Comparison of ENCODE assay signal across 9 cellular contexts in genomic region chr7:50197547-50197946, GRCh38.
DNase-seq lines count a peak whose midpoint lies in the region; ATAC-seq and TF ChIP-seq lines count a peak whose summit lies in the region.
"Had no signal": no experiment of that assay in that cellular context is flagged by ENCODE, and none has a peak within 500 bp of the region (broad histone marks: within the 10 kb centered on the region; RNA-seq: fewer than 3 reads in every experiment).

No MANE protein-coding gene starts in this region.

- in situ Hi-C loops in SK-MEL-5 (cut with HindIII; ENCODE audit: low pct_unique_long_range_greater_than_20kb, low sequenced_read_pairs): no loop called here
- in situ Hi-C loops in HAP-1 (cut with MboI; ENCODE audit: low sequenced_read_pairs): no loop called here
- in situ Hi-C loops in G401 (cut with HindIII; ENCODE audit: low sequenced_read_pairs): no loop called here

- H3K27me3 ChIP-seq in HAP-1 (ENCODE audit: low read depth) (no peaks in the 10 kb centered on the region), spleen (replicated peaks in 1 of 7) (no peaks in the 10 kb centered on the region)

- no peaks in the 10 kb centered on the region for H3K36me3 ChIP-seq in HAP-1 (replicated peaks)
- H3K36me3 ChIP-seq in spleen: no peaks in the 10 kb centered on the region

- ATAC-seq in GM18511 (IDR thresholded peaks at IDR 0.05; ENCODE audit: unreplicated experiment) (peak; percentile 84), HG02642 (IDR thresholded peaks at IDR 0.05; ENCODE audit: poor library complexity, unreplicated experiment) (peak; percentile 83)

- 68 to 77% (median 73%) methylated on average over 9 of the region's 9 CpGs for WGBS in spleen, 5 donors

- no peak for TF ChIP-seq POLR2A in spleen (IDR thresholded peaks at IDR 0.05)

- intact Hi-C loops in spleen (cut with DNase I; ENCODE audit: low total_unique reads): no loop called here

- H3K4me1 ChIP-seq in HAP-1 (no peaks in the 10 kb centered on the region), spleen (peaks cover 0 to 8% (median 0%) of the 10 kb centered on the region in 6 donors)

- TF ChIP-seq CTCF in spleen (IDR thresholded peaks at IDR 0.05 in 8 of 11, conservative IDR thresholded peaks at IDR 0.05 in 3 of 11): no peak

- peak; percentile 10 for DNase-seq in SK-MEL-5 (ENCODE audit: low read depth, low spot score)
- DNase-seq in germinal center (ENCODE audit: low spot score): peak; percentile 48
- DNase-seq in HAP-1 (ENCODE audit: low spot score in 2 of 2): no peak
- no peak for DNase-seq in NCI-H187 (lab: John Stamatoyannopoulos, UW)
- no peak for DNase-seq in spleen
- DNase-seq in G401 (ENCODE audit: low spot score): no peak

- no peaks in the 10 kb centered on the region for H3K9me3 ChIP-seq in HAP-1
- no peaks in the 10 kb centered on the region for H3K9me3 ChIP-seq in spleen

- H3K4me3 ChIP-seq in HAP-1 (no peak overlapping the region), spleen (no peak overlapping the region)

- no peak overlapping the region for H3K27ac ChIP-seq in spleen
- H3K27ac ChIP-seq: HL-60 had no signal

Comparison
In these comparisons a context has a peak if more than half of its experiments do, and no peak if none do; other contexts are left out.
1. DNase-seq: peak in SK-MEL-5 (single experiment) and germinal center (single experiment); none in HAP-1 (0 of 2), NCI-H187 (0 of 2), spleen (single experiment) and G401 (single experiment).